In the genomic region with DNA sequence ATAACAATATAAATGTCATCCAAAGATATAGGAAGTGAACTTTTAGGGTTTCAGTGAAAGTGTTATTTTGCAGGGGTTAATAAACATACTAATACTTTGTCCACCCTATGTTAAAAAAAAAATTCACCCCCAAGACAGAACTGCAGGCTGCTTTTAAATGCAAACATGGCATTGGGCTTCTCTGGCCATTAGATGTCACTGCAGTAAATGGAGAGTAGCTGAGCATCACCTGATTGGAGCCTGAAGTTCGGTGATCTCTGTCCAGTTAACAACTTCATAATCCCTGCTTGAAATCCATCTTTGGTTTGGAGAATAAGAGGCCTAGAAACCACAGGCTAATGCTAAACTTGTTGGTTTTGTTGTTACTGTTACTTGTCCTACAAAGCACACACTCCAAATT, we compare ENCODE assay signal across 8 cellular contexts. TPM values are rescaled to one million over a fixed set of nuclear protein-coding genes. Genes with fewer than 3 reads are reported as not detected.
DNase-seq lines count a peak whose midpoint lies in the region; ATAC-seq and TF ChIP-seq lines count a peak whose summit lies in the region.

No MANE protein-coding gene starts in this region.

- H3K4me1 Mint-ChIP-seq in CD14-positive monocyte, result no peaks in the 10 kb centered on the region

- no peak overlapping the region for H3K4me3 Mint-ChIP-seq in CD14-positive monocyte

- peaks cover 0 to 6% (median 0%) of the 10 kb centered on the region in 3 donors for H3K27me3 Mint-ChIP-seq in CD14-positive monocyte (ENCODE audit: low read depth in 3 of 3)

- intact Hi-C loops in left colon (cut with DNase I, micrococcal nuclease), result no loop called here
- intact Hi-C loops in CD14-positive monocyte (cut with micrococcal nuclease), result no loop called here

- no peak overlapping the region for H3K27ac Mint-ChIP-seq in CD14-positive monocyte

- POLR2A ChIA-PET in HEK293T (lab: Yijun Ruan, JAX), result interaction anchor here (1.0 kb wide), 1 partner anchor 16 kb away, joined by 4 read pairs; no protein-coding TSS in a partner anchor

- H3K36me3 Mint-ChIP-seq in CD14-positive monocyte, result peaks cover 4 to 22% of the 10 kb centered on the region in 2 donors

- peak; percentile 5 for DNase-seq in DMS53 treated with DMSO at 0.1 percent for 48 hours (lab: John Stamatoyannopoulos, UW; ENCODE audit: unreplicated experiment)
- DNase-seq in HEK293T (ENCODE audit: extremely low spot score), result peak; percentile 50
- no peak for DNase-seq in left colon
- no peak for DNase-seq in activated T-cell treated with anti-CD3 and anti-CD28 coated beads for 4 hours
- DNase-seq in CD14-positive monocyte (ENCODE audit: low spot score), result no peak
- no peak for DNase-seq in GM13976 (ENCODE audit: low spot score)

- no peaks in the 10 kb centered on the region for H3K9me3 Mint-ChIP-seq in CD14-positive monocyte

- in situ Hi-C loops in GM13976 (cut with MboI; ENCODE audit: low sequenced_read_pairs, unreplicated experiment), result no loop called here

- no peak for TF ChIP-seq CTCF in CD14-positive monocyte (IDR thresholded peaks at IDR 0.05)
- TF ChIP-seq CTCF in GM13976 (IDR thresholded peaks at IDR 0.05; ENCODE audit: borderline replicate concordance, control extremely low read depth, extremely low read depth, insufficient read depth, missing control alignments), result no peak

- ATAC-seq in SK-N-SH treated with all-trans-retinoic acid at 6 μM for 48 hours (peak; percentile 59), left colon (peak; percentile 68), HG02610 (IDR thresholded peaks at IDR 0.05; ENCODE audit: unreplicated experiment) (no peak)

- CTCF ChIA-PET in HEK293T (lab: Yijun Ruan, JAX), result interaction anchor here (0.7 to 1.0 kb wide), 3 partner anchors 28 to 833 kb away, joined by 3 to 6 read pairs (median 4); partner anchors contain the start of gene ZBTB33

TF ChIP-seq in HEK293T, 16 proteins besides CTCF, POLR2A, EP300 and RAD21:
- TF ChIP-seq ZNF384 (IDR thresholded peaks at IDR 0.05) (peak; percentile 71), NFRKB (IDR thresholded peaks at IDR 0.05) (no peak), FOXA1 (IDR thresholded peaks at IDR 0.05) (no peak), BHLHE40 (IDR thresholded peaks at IDR 0.05; ENCODE audit: borderline replicate concordance) (no peak), LEF1 (IDR thresholded peaks at IDR 0.05; ENCODE audit: borderline replicate concordance) (no peak), ELF4 (IDR thresholded peaks at IDR 0.05) (no peak)

TF ChIP-seq in SK-N-SH treated with all-trans-retinoic acid at 6 μM for 48 hours, 23 proteins besides CTCF, POLR2A, EP300 and RAD21:
- no peak for TF ChIP-seq PPARA (CRISPR knock-in tag; IDR thresholded peaks at IDR 0.05; ENCODE audit: borderline replicate concordance)
- TF ChIP-seq TOX (CRISPR knock-in tag; IDR thresholded peaks at IDR 0.05; ENCODE audit: borderline replicate concordance), result no peak
- no peak for TF ChIP-seq BACH2 (CRISPR knock-in tag; IDR thresholded peaks at IDR 0.05; ENCODE audit: borderline replicate concordance)
- no peak for TF ChIP-seq ESRRG (CRISPR knock-in tag; IDR thresholded peaks at IDR 0.05)
- TF ChIP-seq SNAI2 (CRISPR knock-in tag; IDR thresholded peaks at IDR 0.05), result no peak
- TF ChIP-seq ZNF70 (CRISPR knock-in tag; IDR thresholded peaks at IDR 0.05), result no peak
- TF ChIP-seq ZFP30 (CRISPR knock-in tag; IDR thresholded peaks at IDR 0.05), result no peak
- no peak for TF ChIP-seq ISL1 (CRISPR knock-in tag; IDR thresholded peaks at IDR 0.05)
- TF ChIP-seq ARNTL (CRISPR knock-in tag; IDR thresholded peaks at IDR 0.05; ENCODE audit: borderline replicate concordance, low read depth), result no peak
- no peak for TF ChIP-seq ZNF8 (CRISPR knock-in tag; IDR thresholded peaks at IDR 0.05)
- TF ChIP-seq ZNF565 (CRISPR knock-in tag; conservative IDR thresholded peaks at IDR 0.05; ENCODE audit: low read depth), result no peak
- TF ChIP-seq, protein P1, sequence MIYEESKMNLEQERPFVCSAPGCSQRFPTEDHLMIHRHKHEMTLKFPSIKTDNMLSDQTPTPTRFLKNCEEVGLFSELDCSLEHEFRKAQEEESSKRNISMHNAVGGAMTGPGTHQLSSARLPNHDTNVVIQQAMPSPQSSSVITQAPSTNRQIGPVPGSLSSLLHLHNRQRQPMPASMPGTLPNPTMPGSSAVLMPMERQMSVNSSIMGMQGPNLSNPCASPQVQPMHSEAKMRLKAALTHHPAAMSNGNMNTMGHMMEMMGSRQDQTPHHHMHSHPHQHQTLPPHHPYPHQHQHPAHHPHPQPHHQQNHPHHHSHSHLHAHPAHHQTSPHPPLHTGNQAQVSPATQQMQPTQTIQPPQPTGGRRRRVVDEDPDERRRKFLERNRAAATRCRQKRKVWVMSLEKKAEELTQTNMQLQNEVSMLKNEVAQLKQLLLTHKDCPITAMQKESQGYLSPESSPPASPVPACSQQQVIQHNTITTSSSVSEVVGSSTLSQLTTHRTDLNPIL (CRISPR knock-in tag; IDR thresholded peaks at IDR 0.05; ENCODE audit: low read depth), result no peak
- TF ChIP-seq CSDC2 (CRISPR knock-in tag; IDR thresholded peaks at IDR 0.05), result no peak
- TF ChIP-seq ZC3H10 (CRISPR knock-in tag; IDR thresholded peaks at IDR 0.05), result no peak
- TF ChIP-seq, protein P2, sequence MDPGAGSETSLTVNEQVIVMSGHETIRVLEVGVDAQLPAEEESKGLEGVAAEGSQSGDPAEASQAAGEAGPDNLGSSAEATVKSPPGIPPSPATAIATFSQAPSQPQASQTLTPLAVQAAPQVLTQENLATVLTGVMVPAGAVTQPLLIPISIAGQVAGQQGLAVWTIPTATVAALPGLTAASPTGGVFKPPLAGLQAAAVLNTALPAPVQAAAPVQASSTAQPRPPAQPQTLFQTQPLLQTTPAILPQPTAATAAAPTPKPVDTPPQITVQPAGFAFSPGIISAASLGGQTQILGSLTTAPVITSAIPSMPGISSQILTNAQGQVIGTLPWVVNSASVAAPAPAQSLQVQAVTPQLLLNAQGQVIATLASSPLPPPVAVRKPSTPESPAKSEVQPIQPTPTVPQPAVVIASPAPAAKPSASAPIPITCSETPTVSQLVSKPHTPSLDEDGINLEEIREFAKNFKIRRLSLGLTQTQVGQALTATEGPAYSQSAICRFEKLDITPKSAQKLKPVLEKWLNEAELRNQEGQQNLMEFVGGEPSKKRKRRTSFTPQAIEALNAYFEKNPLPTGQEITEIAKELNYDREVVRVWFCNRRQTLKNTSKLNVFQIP (CRISPR knock-in tag; IDR thresholded peaks at IDR 0.05; ENCODE audit: borderline replicate concordance, low read depth), result no peak
- no peak for TF ChIP-seq RARB (CRISPR knock-in tag; IDR thresholded peaks at IDR 0.05)

RNA-seq across cellular contexts. Expression of gene SLC25A43, which starts 18.7 kb away (rescaled TPM):
- total RNA-seq in left colon, result 10 to 100 TPM; 24.1 to 31.3 TPM
- polyA plus RNA-seq in CD14-positive monocyte, result 1 to 10 TPM; 6.8 to 8.6 TPM

RNA-seq across cellular contexts. Expression of gene SLC25A5, which starts 50.4 kb away (rescaled TPM):
- total RNA-seq in left colon, result 1,000 to 10,000 TPM; 1,116 to 1,323 TPM
- polyA plus RNA-seq in CD14-positive monocyte, result 100 to 1,000 TPM; 436 to 491 TPM

Comparison
In these comparisons a context has a peak if more than half of its experiments do, and no peak if none do; other contexts are left out.
1. DNase-seq: peak in DMS53 treated with DMSO at 0.1 percent for 48 hours (single experiment) and HEK293T (single experiment); none in left colon (0 of 2), activated T-cell treated with anti-CD3 and anti-CD28 coated beads for 4 hours (single experiment), CD14-positive monocyte (single experiment) and GM13976 (single experiment).